In the genomic region with DNA sequence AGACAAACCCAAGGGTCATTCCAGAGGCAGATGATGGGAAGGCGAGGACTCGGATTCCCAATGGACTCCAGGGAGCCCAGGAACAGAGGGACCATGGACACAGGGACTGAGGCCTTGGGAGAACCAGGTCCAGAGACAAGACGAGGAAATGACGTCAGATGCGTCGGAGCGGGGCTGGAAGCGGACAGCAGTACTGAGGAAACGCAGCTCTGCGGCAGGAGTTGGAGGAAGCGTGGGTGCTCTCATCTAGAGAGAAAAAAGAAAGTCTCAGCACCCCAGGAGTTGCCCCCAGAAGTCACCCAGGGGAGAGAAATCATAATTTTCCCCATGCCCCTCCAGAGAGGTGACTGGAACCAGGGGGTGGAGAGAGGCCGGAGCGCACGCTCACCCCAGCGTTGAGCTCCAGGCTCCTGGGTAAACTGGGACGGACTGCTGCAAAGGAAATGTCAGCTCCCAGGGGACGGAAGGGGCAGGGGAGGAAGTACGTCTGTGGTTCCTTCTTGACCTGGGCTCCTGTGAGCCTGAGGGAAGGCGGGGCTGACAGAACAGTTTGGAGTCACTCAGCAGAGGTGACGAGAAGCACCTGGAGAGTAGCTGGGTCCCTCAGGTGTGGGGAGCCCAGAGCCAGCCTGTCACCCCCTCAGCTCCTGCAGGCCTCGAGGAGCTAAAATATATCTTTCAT, we compare ENCODE assay signal across 27 cellular contexts. TPM values are rescaled to one million over a fixed set of nuclear protein-coding genes. Genes with fewer than 3 reads are reported as not detected.
DNase-seq lines count a peak whose midpoint lies in the region; ATAC-seq, FAIRE-seq and TF ChIP-seq lines count a peak whose summit lies in the region.
"Had no signal": no experiment of that assay in that cellular context is flagged by ENCODE, and none has a peak within 500 bp of the region (broad histone marks: within the 10 kb centered on the region; RNA-seq: fewer than 3 reads in every experiment).

No MANE protein-coding gene starts in this region.

- peak overlapping the region; percentile 68 for H3K27ac Mint-ChIP-seq in neural crest cell (ENCODE audit: unreplicated experiment)
- H3K27ac Mint-ChIP-seq: CD8-positive, alpha-beta T cell had no signal

- TF ChIP-seq POLR2A in K562 (conservative IDR thresholded peaks at IDR 0.05), result no peak

- H3K9ac ChIP-seq in K562 (ENCODE audit: insufficient read depth in 1 of 2, low read depth in 2 of 2, low read length in 2 of 2), result 0 out of 4 replicates have a peak overlapping the region, but pooled peaks of 1 of the 2 experiments have one; percentile 8

- POLR2A ChIA-PET in K562 (lab: Yijun Ruan, JAX), result interaction anchor here (0.9 to 1.2 kb wide), 2 partner anchors 12 to 42 kb away, joined by 3 read pairs; no protein-coding TSS in a partner anchor

- peaks cover under 1% of the 10 kb centered on the region for H3K9me3 Mint-ChIP-seq in neural crest cell
- H3K9me3 Mint-ChIP-seq: CD8-positive, alpha-beta T cell had no signal

- DNase-seq in left ventricle myocardium inferior, result no peak
- DNase-seq in Right ventricle myocardium inferior (ENCODE audit: missing footprints), result no peak
- no peak for DNase-seq in K562 (ENCODE audit: extremely low read depth in 1 of 4, low spot score in 3 of 4)
- DNase-seq in neural crest cell (ENCODE audit: low read depth, low spot score), result no peak
- no peak for DNase-seq in HTR-8/SVneo (ENCODE audit: insufficient read length, low spot score)
- no peak for DNase-seq in T-helper 9 cell
- DNase-seq: Caco-2; CD8-positive, alpha-beta T cell; EL; GDM1; H7; KBM-7; MG63; NCI-H2029; NCI-H69; SIG-M5 had no signal

- H3K4me3 Mint-ChIP-seq in neural crest cell, result no peak overlapping the region
- H3K4me3 Mint-ChIP-seq: CD8-positive, alpha-beta T cell had no signal

- H3K4me2 ChIP-seq in K562 (ENCODE audit: insufficient read depth, low read length), result no peak overlapping the region; the same call in 1 of the 2 replicates

- H3K27me3 Mint-ChIP-seq in neural crest cell (ENCODE audit: low read depth), result no peaks in the 10 kb centered on the region

- H3K9me1 ChIP-seq in K562 (ENCODE audit: control insufficient read depth, insufficient read depth, low read length), result no peaks in the 10 kb centered on the region

- ATAC-seq in Right ventricle myocardium inferior (no peak), K562 (peak; percentile 39), GM19023 (IDR thresholded peaks at IDR 0.05; ENCODE audit: unreplicated experiment) (no peak), GM18909 (IDR thresholded peaks at IDR 0.05; ENCODE audit: poor library complexity, unreplicated experiment) (no peak)
- ATAC-seq: CD8-positive, alpha-beta T cell; GM12878; Panc1 had no signal

- H3K79me2 ChIP-seq in K562 (ENCODE audit: control insufficient read depth, insufficient read depth, low read length), result no peaks in the 10 kb centered on the region

- H3K4me3 ChIP-seq in left ventricle myocardium inferior (peak overlapping the region; percentile 31), K562 (no peak overlapping the region)
- H3K4me3 ChIP-seq: GM12878, MG63, SK-N-MC had no signal

- intact Hi-C loops in left ventricle myocardium inferior (cut with micrococcal nuclease) (no loop called here), Right ventricle myocardium inferior (cut with DNase I) (no loop called here), K562 (cut with micrococcal nuclease) (no loop called here)

- WGBS in K562 (ENCODE audit: insufficient coverage, low coverage, missing lambda C conversion rate), result 34% methylated on average over 21 of the region's 21 CpGs

- H3K4me1 ChIP-seq in left ventricle myocardium inferior, result peaks cover 27% of the 10 kb centered on the region
- no peaks in the 10 kb centered on the region; a peak in 1 of 5 replicates for H3K4me1 ChIP-seq in K562 (replicated peaks in 1 of 2; ENCODE audit: control insufficient read depth in 2 of 2, insufficient read depth in 2 of 2, low read length in 2 of 2)
- H3K4me1 ChIP-seq: Caco-2 had no signal

- no peaks in the 10 kb centered on the region for H4K20me1 ChIP-seq in K562 (replicated peaks; ENCODE audit: control insufficient read depth, insufficient read depth, low read length)

- no peaks in the 10 kb centered on the region for H3K27me3 ChIP-seq in left ventricle myocardium inferior (ENCODE audit: low read depth)
- peaks cover 11 to 28% of the 10 kb centered on the region in 2 experiments; a peak in 4 of 5 replicates for H3K27me3 ChIP-seq in K562 (ENCODE audit: control insufficient read depth in 2 of 2, insufficient read depth in 2 of 2, low read length in 2 of 2)
- H3K27me3 ChIP-seq: MG63 had no signal

- CTCF ChIA-PET in K562 (lab: Yijun Ruan, JAX; ENCODE audit: low intra/inter-chr PET ratio), result no interaction called here

- TF ChIP-seq EP300 in K562 (IDR thresholded peaks at IDR 0.05; ENCODE audit: low read length), result no peak

- FAIRE-seq in K562 (lab: Jason Lieb, UNC) (no peak), HTR-8/SVneo (lab: Jason Lieb, UNC) (no peak)
- FAIRE-seq: A204.1, GM12878, GM19239 had no signal

- peak overlapping the region; percentile 47 for H3K27ac ChIP-seq in left ventricle myocardium inferior (replicated peaks)
- H3K27ac ChIP-seq in K562 (ENCODE audit: extremely low read depth, low read depth, low read length), result no peak overlapping the region
- H3K27ac ChIP-seq: C4-2B, HL-60, RWPE1, SK-N-MC had no signal

- peaks cover 37% of the 10 kb centered on the region for H3K4me1 Mint-ChIP-seq in neural crest cell

- BruUV-seq in K562 (replicated peaks; lab: Mats Ljungman, UMichigan), result no TSS peak

- no peak for TF ChIP-seq RAD21 in K562 (CRISPR knock-in tag; conservative IDR thresholded peaks at IDR 0.05 in 1 of 2, IDR thresholded peaks at IDR 0.05 in 1 of 2)

- no peak for TF ChIP-seq CTCF in left ventricle myocardium inferior (IDR thresholded peaks at IDR 0.05; ENCODE audit: borderline replicate concordance)
- no peak for TF ChIP-seq CTCF in K562 (IDR thresholded peaks at IDR 0.05 in 2 of 3, conservative IDR thresholded peaks at IDR 0.05 in 1 of 3; ENCODE audit: insufficient read depth in 2 of 3, low read depth in 1 of 3, low read length in 3 of 3)
- no peak for TF ChIP-seq CTCF in neural crest cell (conservative IDR thresholded peaks at IDR 0.05)

- in situ Hi-C loops in K562 (cut with MboI), result no loop called here

- H3K9me3 ChIP-seq in left ventricle myocardium inferior (replicated peaks), result no peaks in the 10 kb centered on the region
- no peaks in the 10 kb centered on the region for H3K9me3 ChIP-seq in K562 (replicated peaks; ENCODE audit: control insufficient read depth, insufficient read depth, low read depth, low read length)
- H3K9me3 ChIP-seq: Caco-2, MG63 had no signal

- H3K36me3 Mint-ChIP-seq in neural crest cell (ENCODE audit: low read depth), result no peaks in the 10 kb centered on the region
- H3K36me3 Mint-ChIP-seq: CD8-positive, alpha-beta T cell had no signal

- H3K36me3 ChIP-seq in left ventricle myocardium inferior, result no peaks in the 10 kb centered on the region
- no peaks in the 10 kb centered on the region for H3K36me3 ChIP-seq in K562 (ENCODE audit: control insufficient read depth, insufficient read depth, low read length)
- H3K36me3 ChIP-seq: MG63 had no signal

- H2AFZ ChIP-seq in K562 (ENCODE audit: low read depth, low read length), result peak overlapping the region; percentile 41

TF ChIP-seq in K562, 482 proteins besides CTCF, POLR2A, EP300 and RAD21 (continues in another document):
- no peak for TF ChIP-seq TCF3 (CRISPR knock-in tag; IDR thresholded peaks at IDR 0.05)

RNA-seq across cellular contexts. Expression of a gene that starts 44.7 kb away (rescaled TPM):
- total RNA-seq in left ventricle myocardium inferior (3.2 TPM), Right ventricle myocardium inferior (3.4 TPM), K562 (2014; rRNA removed) (10.5 TPM in 2 replicates), K562 (2014; rRNA removed; fragmentation: Illumina TruSeq; extraction: Trizol) (5.0 and 5.3 TPM in 2 replicates), K562 (2015; rRNA removed; fragmentation: Illumina TruSeq; extraction: Trizol) (7.4 and 7.6 TPM in 2 replicates), K562 (2021) (7.2 and 7.9 TPM in 2 replicates), neural crest cell (2.2 and 3.3 TPM in 2 replicates)
- 2.3 and 3.5 TPM in 2 replicates for total RNA-seq in K562 (2011; cell fraction: chromatin; rRNA removed; ENCODE audit: low replicate concordance)
- 2.3 and 2.8 TPM in 2 replicates for total RNA-seq in K562 (2011; cell fraction: nucleolus; rRNA removed)
- 3.5 and 5.2 TPM in 2 replicates for total RNA-seq in K562 (2011; cell fraction: nucleoplasm; rRNA removed)
- polyA plus RNA-seq in K562 (2011; rRNA removed) (3.5 and 4.3 TPM in 2 replicates), K562 (2014; fragmentation: Illumina TruSeq; extraction: Trizol) (5.3 and 6.5 TPM in 2 replicates), K562 (2014; fragmentation: Nextera tagmentation; extraction: Ambion mirVana) (1 to 10 TPM; 2.6 to 2.9 TPM), K562 (2014; rRNA removed) (3.8 and 4.5 TPM in 2 replicates)
- 3.2 and 3.6 TPM in 2 replicates for polyA plus RNA-seq in K562 (2011; cell fraction: cytosol; rRNA removed)
- 5.6 and 6.6 TPM in 2 replicates for polyA plus RNA-seq in K562 (2011; cell fraction: nucleus; rRNA removed)
- 8.3 and 23.7 TPM in 2 replicates for polyA plus RNA-seq in K562 (2012)
- 2.9 and 4.3 TPM in 2 replicates for polyA minus RNA-seq in K562 (2011; rRNA and poly(A)+ RNA removed)
- polyA minus RNA-seq in K562 (2011; cell fraction: cytosol; rRNA and poly(A)+ RNA removed), result 2.9 and 3.3 TPM in 2 replicates
- 3.4 and 5.2 TPM in 2 replicates for polyA minus RNA-seq in K562 (2011; cell fraction: nucleus; rRNA and poly(A)+ RNA removed)
- polyA plus RNA-seq: AG04450 had no signal

RNA-seq across cellular contexts. Expression of a gene that starts 56.5 kb away (rescaled TPM):
- total RNA-seq in left ventricle myocardium inferior (2.4 TPM), Right ventricle myocardium inferior (3.3 TPM), K562 (2014; rRNA removed) (0.57 and 1.4 TPM in 2 replicates), K562 (2014; rRNA removed; fragmentation: Illumina TruSeq; extraction: Trizol) (0.41 and 0.51 TPM in 2 replicates), K562 (2015; rRNA removed; fragmentation: Illumina TruSeq; extraction: Trizol) (0.51 and 0.68 TPM in 2 replicates), K562 (2021) (0.18 and 0.49 TPM in 2 replicates), neural crest cell (1.0 and 1.1 TPM in 2 replicates)
- 0.39 and 0.79 TPM in 2 replicates for total RNA-seq in K562 (2011; cell fraction: chromatin; rRNA removed; ENCODE audit: low replicate concordance)
- 0.50 and 0.53 TPM in 2 replicates for total RNA-seq in K562 (2011; cell fraction: nucleolus; rRNA removed)
- total RNA-seq in K562 (2011; cell fraction: nucleoplasm; rRNA removed), result 1.2 TPM in 1 of 2 replicates, not detected in the other
- polyA plus RNA-seq in K562 (2011; rRNA removed) (0.24 and 0.45 TPM in 2 replicates), K562 (2014; fragmentation: Illumina TruSeq; extraction: Trizol) (0.15 and 0.37 TPM in 2 replicates), K562 (2014; fragmentation: Nextera tagmentation; extraction: Ambion mirVana) (under 1 TPM; 0.15 to 0.28 TPM), K562 (2014; rRNA removed) (0.11 and 0.19 TPM in 2 replicates)
- 0.06 and 0.15 TPM in 2 replicates for polyA plus RNA-seq in K562 (2011; cell fraction: cytosol; rRNA removed)
- 0.28 and 0.38 TPM in 2 replicates for polyA plus RNA-seq in K562 (2011; cell fraction: nucleus; rRNA removed)
- polyA plus RNA-seq in K562 (2012), result 0.46 and 1.1 TPM in 2 replicates
- polyA minus RNA-seq in K562 (2011; rRNA and poly(A)+ RNA removed), result 0.63 and 0.75 TPM in 2 replicates
- polyA minus RNA-seq in K562 (2011; cell fraction: cytosol; rRNA and poly(A)+ RNA removed), result not detected in 2 replicates
- 0.94 and 1.00 TPM in 2 replicates for polyA minus RNA-seq in K562 (2011; cell fraction: nucleus; rRNA and poly(A)+ RNA removed)
- total RNA-seq: H7 had no signal
- polyA plus RNA-seq: AG04450 had no signal
